ENCODE assay signal across 8 cellular contexts in the genomic region with DNA sequence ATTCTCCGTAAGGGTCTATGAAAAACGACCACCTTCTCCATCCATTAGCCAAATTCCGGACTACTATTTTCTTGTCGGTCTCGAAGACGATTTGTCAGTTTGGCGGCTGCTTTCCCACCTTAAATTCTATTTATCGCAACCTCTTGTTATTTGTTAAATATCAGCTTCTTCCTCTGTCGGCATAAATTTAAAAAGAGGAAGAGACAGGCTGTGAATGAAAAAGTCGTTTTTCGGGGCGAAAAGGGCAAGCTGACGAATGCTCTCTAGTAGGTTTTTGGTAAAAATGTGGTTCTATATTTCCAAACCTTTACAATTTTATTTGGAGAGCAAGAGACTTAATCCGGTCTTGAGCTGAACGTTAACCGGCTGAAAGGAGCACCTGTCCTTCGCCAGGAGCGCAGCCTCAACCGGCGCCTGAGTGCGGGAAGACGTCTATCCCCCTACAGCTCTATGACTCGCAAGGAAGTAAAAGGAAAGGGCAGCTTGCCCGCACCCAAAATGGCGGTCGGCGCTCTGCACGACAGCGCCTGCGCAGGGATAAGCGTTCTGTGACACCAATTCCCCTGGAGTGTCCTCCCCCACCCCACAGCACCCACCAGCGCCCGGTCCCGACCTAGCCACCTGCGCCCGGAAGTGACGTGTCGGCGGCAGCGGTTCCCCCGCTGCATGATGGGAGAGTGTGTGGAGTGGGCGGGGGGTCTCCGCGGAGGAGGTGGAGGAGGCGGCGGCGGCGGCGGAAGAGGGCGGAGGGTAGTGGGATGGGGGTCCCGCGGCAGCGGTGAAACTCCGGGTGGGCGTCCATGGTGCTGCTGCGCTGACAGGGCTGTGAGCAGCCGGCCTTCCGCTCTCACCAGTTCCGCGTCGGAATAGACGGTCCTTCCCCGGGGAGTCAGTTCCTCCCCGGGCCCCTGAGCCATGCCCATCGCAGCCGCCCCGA. TPM values are rescaled to one million over a fixed set of nuclear protein-coding genes. Genes with fewer than 3 reads are reported as not detected.
A peak's percentile ranks its signal among the peaks of the same experiment; 100 is the strongest.
DNase-seq lines count a peak whose midpoint lies in the region; ATAC-seq, FAIRE-seq and TF ChIP-seq lines count a peak whose summit lies in the region.

A gene with protein sequence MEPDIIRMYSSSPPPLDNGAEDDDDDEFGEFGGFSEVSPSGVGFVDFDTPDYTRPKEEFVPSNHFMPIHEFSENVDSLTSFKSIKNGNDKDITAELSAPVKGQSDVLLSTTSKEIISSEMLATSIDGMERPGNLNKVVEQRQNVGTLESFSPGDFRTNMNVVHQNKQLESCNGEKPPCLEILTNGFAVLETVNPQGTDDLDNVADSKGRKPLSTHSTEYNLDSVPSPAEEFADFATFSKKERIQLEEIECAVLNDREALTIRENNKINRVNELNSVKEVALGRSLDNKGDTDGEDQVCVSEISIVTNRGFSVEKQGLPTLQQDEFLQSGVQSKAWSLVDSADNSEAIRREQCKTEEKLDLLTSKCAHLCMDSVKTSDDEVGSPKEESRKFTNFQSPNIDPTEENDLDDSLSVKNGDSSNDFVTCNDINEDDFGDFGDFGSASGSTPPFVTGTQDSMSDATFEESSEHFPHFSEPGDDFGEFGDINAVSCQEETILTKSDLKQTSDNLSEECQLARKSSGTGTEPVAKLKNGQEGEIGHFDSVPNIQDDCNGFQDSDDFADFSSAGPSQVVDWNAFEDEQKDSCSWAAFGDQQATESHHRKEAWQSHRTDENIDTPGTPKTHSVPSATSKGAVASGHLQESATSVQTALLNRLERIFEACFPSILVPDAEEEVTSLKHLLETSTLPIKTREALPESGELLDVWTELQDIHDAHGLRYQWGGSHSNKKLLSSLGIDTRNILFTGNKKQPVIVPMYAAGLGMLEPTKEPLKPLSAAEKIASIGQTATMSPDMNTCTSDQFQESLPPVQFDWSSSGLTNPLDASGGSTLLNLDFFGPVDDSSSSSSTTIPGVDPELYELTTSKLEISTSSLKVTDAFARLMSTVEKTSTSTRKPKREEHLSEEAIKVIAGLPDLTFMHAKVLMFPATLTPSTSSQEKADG (plus strand): TSS at position 662 of the 937 bp plus-strand sequence. CDS start 27,147 bp downstream, outside the sequence.

- peak; percentile 98 for FAIRE-seq in GM12891 (lab: Jason Lieb, UNC)

- no peaks in the 10 kb centered on the region for H3K27me3 ChIP-seq in adrenal gland
- no peaks in the 10 kb centered on the region for H3K27me3 ChIP-seq in heart left ventricle
- H3K27me3 ChIP-seq in upper lobe of left lung: no peaks in the 10 kb centered on the region

- DNase-seq in GM12891 (ENCODE audit: insufficient read length, low spot score) (peak; percentile 91), NCI-H146 (lab: John Stamatoyannopoulos, UW) (peak; percentile 99), T-helper 1 cell (peak; percentile 99 to 100 (median 100)), adrenal gland (peak; percentile 99 to 100 (median 99)), heart left ventricle (peak; percentile 99 to 100 (median 99)), posterior cingulate gyrus (peak; percentile 97 to 100 (median 98)), upper lobe of left lung (peak; percentile 99)

- H3K36me3 ChIP-seq in adrenal gland (replicated peaks in 1 of 2): no peaks in the 10 kb centered on the region
- no peaks in the 10 kb centered on the region for H3K36me3 ChIP-seq in heart left ventricle
- no peaks in the 10 kb centered on the region for H3K36me3 ChIP-seq in upper lobe of left lung

- H3K4me3 ChIP-seq in adrenal gland: peak within 1 kb of the TSS; percentile 63 to 84 (median 72)
- peak within 1 kb of the TSS; percentile 70 to 97 (median 94) for H3K4me3 ChIP-seq in heart left ventricle
- peak within 1 kb of the TSS; percentile 72 to 93 (median 84) for H3K4me3 ChIP-seq in upper lobe of left lung

- WGBS in adrenal gland, 4 donors: 0 to 1% (median 0%) methylated on average over 30 to 67 of the region's 67 CpGs
- 0 to 1% (median 0%) methylated on average over 28 to 67 of the region's 67 CpGs for WGBS in heart left ventricle, 4 donors
- 0% methylated on average over 27 to 55 of the region's 67 CpGs for WGBS in upper lobe of left lung, 2 donors

- H3K9me3 ChIP-seq in adrenal gland (replicated peaks in 1 of 3) (no peaks in the 10 kb centered on the region), heart left ventricle (no peaks in the 10 kb centered on the region), upper lobe of left lung (no peaks in the 10 kb centered on the region)

- H3K4me1 ChIP-seq in adrenal gland (replicated peaks in 1 of 2): peaks cover 3 to 24% of the 10 kb centered on the region in 2 donors
- H3K4me1 ChIP-seq in heart left ventricle: peaks cover 0 to 42% (median 28%) of the 10 kb centered on the region in 12 donors
- H3K4me1 ChIP-seq in upper lobe of left lung: peaks cover 7 to 28% (median 17%) of the 10 kb centered on the region in 4 donors

- intact Hi-C loops in adrenal gland (cut with DNase I): loop anchor here (5.0 to 10.0 kb wide), 2 partner anchors 341 to 348 kb away; no protein-coding TSS in a partner anchor
- intact Hi-C loops in heart left ventricle (cut with DNase I): loop anchor here (1.0 to 10.0 kb wide), 12 partner anchors 38 to 349 kb away; a partner anchor contains a TSS
- intact Hi-C loops in posterior cingulate gyrus (cut with DNase I): loop anchor here (1.0 to 5.0 kb wide), 7 partner anchors 38 to 463 kb away; a partner anchor contains a TSS

- ATAC-seq in HG02840 (IDR thresholded peaks at IDR 0.05; ENCODE audit: low FRiP score, unreplicated experiment) (peak; percentile 80), heart left ventricle (peak; percentile 99 to 100 (median 99)), upper lobe of left lung (ENCODE audit: low FRiP score in 2 of 2) (peak; percentile 99 to 100)

- H3K27ac ChIP-seq in adrenal gland (peak within 1 kb of the TSS; percentile 73 to 96 (median 95)), heart left ventricle (peak within 1 kb of the TSS; percentile 85 to 98 (median 94)), upper lobe of left lung (peak within 1 kb of the TSS; percentile 94 to 99 (median 96))

- peak in 1 of 4 donors; percentile 77 for TF ChIP-seq EP300 in upper lobe of left lung (IDR thresholded peaks at IDR 0.05)

- TF ChIP-seq POLR2A in GM12891 (IDR thresholded peaks at IDR 0.05; ENCODE audit: low read depth, low read length) (peak; percentile 85), adrenal gland (IDR thresholded peaks at IDR 0.05) (peak; percentile 71 to 94), heart left ventricle (IDR thresholded peaks at IDR 0.05) (peak in 1 of 2 donors; percentile 77), upper lobe of left lung (IDR thresholded peaks at IDR 0.05) (peak in 3 of 4 donors; percentile 79 to 97 (median 88))

- TF ChIP-seq CTCF in adrenal gland (IDR thresholded peaks at IDR 0.05) (peak in 2 of 6 experiments; percentile 3 to 4), heart left ventricle (IDR thresholded peaks at IDR 0.05) (no peak), upper lobe of left lung (IDR thresholded peaks at IDR 0.05) (peak in 2 of 6 experiments; percentile 10 to 37)

TF ChIP-seq in GM12891, 5 proteins besides CTCF, POLR2A, EP300 and RAD21:
- peak; percentile 68 for TF ChIP-seq SPI1 (IDR thresholded peaks at IDR 0.05; ENCODE audit: low read depth, low read length)
- TF ChIP-seq TAF1 (IDR thresholded peaks at IDR 0.05; ENCODE audit: low read depth, low read length): peak; percentile 94
- TF ChIP-seq POLR2AphosphoS5 (IDR thresholded peaks at IDR 0.05; ENCODE audit: low read depth, low read length): peak; percentile 89
- no peak for TF ChIP-seq PAX5 (IDR thresholded peaks at IDR 0.05; ENCODE audit: insufficient read depth, low read length, severe bottlenecking)
- TF ChIP-seq POU2F2 (IDR thresholded peaks at IDR 0.05; ENCODE audit: low read depth, low read length): peak; percentile 38; the same call in 1 of the 2 replicates
TF ChIP-seq in GM12891: peak in this region for 4.

RNA-seq across cellular contexts. Expression of the gene that starts here (rescaled TPM):
- polyA plus RNA-seq in GM12891 (2012; ENCODE audit: low read depth, missing spikeins): 32.6 TPM
- 10 to 100 TPM; 25.7 to 42.3 (median 32.1) TPM for total RNA-seq in adrenal gland
- polyA plus RNA-seq in adrenal gland: 10 to 100 TPM; 35.1 to 58.5 (median 44.6) TPM
- 10 to 100 TPM in 7 of 9 donors, 1 to 10 TPM in 2; 9.2 to 15.2 (median 11.4) TPM for total RNA-seq in heart left ventricle
- polyA plus RNA-seq in heart left ventricle: 10 to 100 TPM; 10.1 to 10.7 TPM
- 10 to 100 TPM; 21.5 to 72.9 (median 35.4) TPM for total RNA-seq in upper lobe of left lung

Comparison
In these comparisons a context has a peak if more than half of its experiments do, and no peak if none do; other contexts are left out.
1. Peak in every context shown above with its lines: DNase-seq, ATAC-seq, H3K4me3 ChIP-seq and H3K27ac ChIP-seq.